In the genomic region with DNA sequence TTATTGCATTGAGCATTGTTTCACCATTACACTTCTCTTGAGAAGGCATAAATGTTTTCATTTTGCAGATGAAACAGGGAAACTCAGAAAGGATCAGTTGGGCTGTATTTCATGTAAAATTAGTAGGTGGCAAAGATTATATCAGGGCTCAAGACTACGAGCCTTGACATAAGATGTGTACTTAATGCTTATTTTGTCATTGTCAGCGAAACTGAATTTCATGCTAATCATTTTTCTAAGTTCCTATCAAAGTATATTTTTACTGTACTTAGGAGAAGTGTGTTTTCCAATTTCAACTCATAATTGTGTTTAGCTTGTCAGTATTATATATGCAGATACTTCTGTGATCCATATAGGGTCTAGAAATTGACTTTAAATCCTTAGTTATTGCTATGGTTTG, we compare ENCODE assay signal across 9 cellular contexts.
"Had no signal": no experiment of that assay in that cellular context is flagged by ENCODE, and none has a peak within 500 bp of the region (broad histone marks: within the 10 kb centered on the region; RNA-seq: fewer than 3 reads in every experiment).

No MANE protein-coding gene starts in this region.

- H3K4me1 Mint-ChIP-seq: IgD-negative memory B cell had no signal

- H3K4me3 Mint-ChIP-seq: HFFc6, IgD-negative memory B cell had no signal

- H3K27me3 Mint-ChIP-seq: IgD-negative memory B cell had no signal

- H3K27ac Mint-ChIP-seq: HFFc6, IgD-negative memory B cell had no signal

- H3K9ac ChIP-seq: GM23248 had no signal

- H3K36me3 Mint-ChIP-seq: IgD-negative memory B cell had no signal

- DNase-seq: GM23248, GOT3, H7, HFFc6, KG1 had no signal

- H3K9me3 Mint-ChIP-seq: HFFc6 had no signal

- H3K27ac ChIP-seq: GM23248, HL-60 had no signal

- H2AFZ ChIP-seq: GM23248 had no signal

- H3K4me3 ChIP-seq: GM23248, HAP-1 had no signal

- H3K4me1 ChIP-seq: HAP-1 had no signal

- H3K9me3 ChIP-seq: HAP-1 had no signal

- H3K36me3 ChIP-seq: HAP-1 had no signal

- ATAC-seq: HCT116 had no signal
